ENCODE assay signal across 20 cellular contexts in the genomic region with DNA sequence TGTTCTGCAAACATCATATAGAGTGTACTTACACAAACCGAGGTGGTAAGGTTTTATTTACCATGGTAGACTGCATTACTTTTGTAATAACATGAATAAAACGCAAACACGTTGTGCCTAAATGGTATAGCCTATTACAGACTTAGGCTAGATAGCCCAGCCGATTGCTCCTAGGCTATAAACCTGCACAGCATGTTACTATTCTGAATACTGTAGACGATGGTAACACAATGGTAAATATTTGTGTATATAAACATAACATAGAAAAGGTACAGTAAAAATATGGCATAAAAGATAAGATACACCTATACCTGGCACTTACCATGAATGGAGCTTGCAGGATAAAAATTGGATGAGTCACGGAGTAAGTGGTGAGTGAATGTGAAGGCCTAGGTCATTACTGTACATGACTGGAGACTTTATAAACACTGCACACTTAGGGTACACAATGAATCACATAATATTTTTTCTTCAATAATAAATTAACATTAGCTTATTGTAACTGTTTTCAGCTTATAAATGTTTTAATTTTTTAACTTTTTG. TPM values are rescaled to one million over a fixed set of nuclear protein-coding genes. Genes with fewer than 3 reads are reported as not detected.
DNase-seq lines count a peak whose midpoint lies in the region; ATAC-seq, FAIRE-seq and TF ChIP-seq lines count a peak whose summit lies in the region.
"Had no signal": no experiment of that assay in that cellular context is flagged by ENCODE, and none has a peak within 500 bp of the region (broad histone marks: within the 10 kb centered on the region; RNA-seq: fewer than 3 reads in every experiment).

No MANE protein-coding gene starts in this region.

- H3K36me3 ChIP-seq in H7 (replicated peaks; ENCODE audit: control insufficient read depth, insufficient read depth, low read length): no peaks in the 10 kb centered on the region
- H3K36me3 ChIP-seq: HAP-1 had no signal

- peak; percentile 40 for FAIRE-seq in RCC 7860 (lab: Jason Lieb, UNC)
- FAIRE-seq: D721Med had no signal

- no peaks in the 10 kb centered on the region for H3K36me3 Mint-ChIP-seq in activated T-helper 2 cell treated with anti-CD3 and anti-CD28 coated beads, Interferon-gamma antibody, Interleukin-2, Interleukin-4, amounts not matched to agents 10 μg/mL and 5 μg/mL and 100 μg/mL, durations not matched to agents 14 hours and 24 hours and 36 hours (ENCODE audit: low read depth)

- H3K4me3 ChIP-seq in H7 (ENCODE audit: insufficient read depth, low read depth, low read length): no peak overlapping the region
- H3K4me3 ChIP-seq: HAP-1 had no signal

- no peaks in the 10 kb centered on the region for H3K9me3 Mint-ChIP-seq in activated T-helper 2 cell treated with anti-CD3 and anti-CD28 coated beads, Interferon-gamma antibody, Interleukin-2, Interleukin-4, amounts not matched to agents 10 μg/mL and 5 μg/mL and 100 μg/mL, durations not matched to agents 14 hours and 24 hours and 36 hours

- TF ChIP-seq CTCF in C4-2B (conservative IDR thresholded peaks at IDR 0.05): no peak

- H3K27me3 Mint-ChIP-seq in activated T-helper 2 cell treated with anti-CD3 and anti-CD28 coated beads, Interferon-gamma antibody, Interleukin-2, Interleukin-4, amounts not matched to agents 10 μg/mL and 5 μg/mL and 100 μg/mL, durations not matched to agents 14 hours and 24 hours and 36 hours (ENCODE audit: low read depth): no peaks in the 10 kb centered on the region

- intact Hi-C loops in left colon (cut with DNase I, micrococcal nuclease): no loop called here
- intact Hi-C loops in activated T-helper 2 cell treated with anti-CD3 and anti-CD28 coated beads, Interferon-gamma antibody, Interleukin-2, Interleukin-4, amounts not matched to agents 10 μg/mL and 5 μg/mL and 100 μg/mL, durations not matched to agents 14 hours and 24 hours and 36 hours (cut with micrococcal nuclease): no loop called here

- ATAC-seq in left colon (peak; percentile 68), esophagus mucosa (no peak)
- ATAC-seq: Right ventricle myocardium inferior had no signal

- H3K27me3 ChIP-seq in H7 (ENCODE audit: control insufficient read depth, insufficient read depth, low read length): no peaks in the 10 kb centered on the region

- H3K27ac Mint-ChIP-seq in activated T-helper 2 cell treated with anti-CD3 and anti-CD28 coated beads, Interferon-gamma antibody, Interleukin-2, Interleukin-4, amounts not matched to agents 10 μg/mL and 5 μg/mL and 100 μg/mL, durations not matched to agents 14 hours and 24 hours and 36 hours: no peak overlapping the region

- no peak overlapping the region for H3K4me3 Mint-ChIP-seq in activated T-helper 2 cell treated with anti-CD3 and anti-CD28 coated beads, Interferon-gamma antibody, Interleukin-2, Interleukin-4, amounts not matched to agents 10 μg/mL and 5 μg/mL and 100 μg/mL, durations not matched to agents 14 hours and 24 hours and 36 hours (ENCODE audit: low read depth)

- DNase-seq in HT1080 (ENCODE audit: low read depth) (peak; percentile 35), RCC 7860 (ENCODE audit: low spot score) (peak; percentile 28), left colon (no peak), H7 (no peak), DMS79 treated with DMSO at 0.1 percent for 48 hours (lab: John Stamatoyannopoulos, UW) (no peak)
- no peak for DNase-seq in activated T-helper 2 cell treated with anti-CD3 and anti-CD28 coated beads, Interferon-gamma antibody, Interleukin-2, Interleukin-4, amounts not matched to agents 10 μg/mL and 5 μg/mL and 100 μg/mL, durations not matched to agents 14 hours and 24 hours and 36 hours (ENCODE audit: low spot score)
- DNase-seq: C1 segment of cervical spinal cord, DND-41, GF-D8, MV-4-11, NCI-H1417, NCI-H187, NCI-H226, NCI-H524 had no signal

- H3K27ac ChIP-seq in C4-2B: peak overlapping the region; percentile 64

- no peaks in the 10 kb centered on the region for H3K4me1 Mint-ChIP-seq in activated T-helper 2 cell treated with anti-CD3 and anti-CD28 coated beads, Interferon-gamma antibody, Interleukin-2, Interleukin-4, amounts not matched to agents 10 μg/mL and 5 μg/mL and 100 μg/mL, durations not matched to agents 14 hours and 24 hours and 36 hours (ENCODE audit: low read depth)

RNA-seq across cellular contexts. Expression of gene AKR1D1, which starts 16.3 kb away (rescaled TPM):
- total RNA-seq in HT1080 (2014; rRNA removed; shearing (Covaris generic)): not detected in 2 replicates
- polyA plus RNA-seq in HT1080 (2015; cell fraction: cytosol; rRNA removed): not detected in 2 replicates
- not detected in 2 replicates for polyA plus RNA-seq in HT1080 (2015; cell fraction: nucleus; rRNA removed)
- total RNA-seq in left colon: not detected
- total RNA-seq in activated T-helper 2 cell treated with anti-CD3 and anti-CD28 coated beads, Interferon-gamma antibody, Interleukin-2, Interleukin-4, amounts not matched to agents 10 μg/mL and 5 μg/mL and 100 μg/mL, durations not matched to agents 14 hours and 24 hours and 36 hours: not detected in 2 replicates
- total RNA-seq in esophagus mucosa: not detected
- not detected in 2 replicates for total RNA-seq in H7 (2014; rRNA removed; shearing (Covaris generic))
- total RNA-seq: A673, Right ventricle myocardium inferior had no signal

Comparison
In these comparisons a context has a peak if more than half of its experiments do, and no peak if none do; other contexts are left out.
1. DNase-seq: peak in HT1080 (single experiment) and RCC 7860 (single experiment); none in left colon (0 of 2), activated T-helper 2 cell treated with anti-CD3 and anti-CD28 coated beads, Interferon-gamma antibody, Interleukin-2, Interleukin-4, amounts not matched to agents 10 μg/mL and 5 μg/mL and 100 μg/mL, durations not matched to agents 14 hours and 24 hours and 36 hours (single experiment), H7 (single experiment) and DMS79 treated with DMSO at 0.1 percent for 48 hours (single experiment).